In the genomic region with DNA sequence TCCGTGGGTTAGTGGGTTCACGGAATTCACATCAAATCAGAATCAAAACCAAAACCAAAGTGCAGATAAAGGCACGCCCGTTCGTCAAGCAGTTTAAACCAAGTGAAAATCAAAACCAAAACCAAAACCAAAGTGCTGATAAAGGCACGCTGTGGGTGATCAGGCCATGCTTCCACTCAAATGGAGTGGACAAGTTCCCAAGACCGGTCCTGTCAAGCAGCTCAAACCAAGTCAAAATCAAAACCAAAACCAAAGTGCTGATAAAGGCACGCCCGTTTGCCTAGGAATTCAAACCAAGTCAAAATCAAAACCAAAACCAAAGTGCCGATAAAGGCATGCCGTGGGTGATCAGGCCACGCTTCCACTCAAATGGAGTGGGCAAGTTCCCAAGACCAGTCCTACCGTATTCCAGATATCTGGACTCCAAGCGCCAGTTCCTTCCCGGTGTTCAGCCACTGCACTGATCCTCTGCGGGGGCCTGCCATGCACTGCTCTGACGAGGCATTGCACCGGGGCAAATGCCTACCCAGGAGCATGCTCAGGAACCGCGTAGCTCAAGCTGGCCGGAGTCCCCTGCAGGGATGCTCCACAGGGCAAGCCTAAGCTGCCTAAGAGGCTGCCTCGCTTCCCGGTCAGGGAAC, we compare ENCODE assay signal across 7 cellular contexts. TPM values are rescaled to one million over a fixed set of nuclear protein-coding genes. Genes with fewer than 3 reads are reported as not detected.
DNase-seq lines count a peak whose midpoint lies in the region; ATAC-seq, FAIRE-seq and TF ChIP-seq lines count a peak whose summit lies in the region.
"Not testable (repeated sequence)": the region's sequence is repeated elsewhere in the genome, so short reads cannot be mapped to it uniquely, and the experiment has no call there.

No MANE protein-coding gene starts in this region.

- not testable (repeated sequence) for TF ChIP-seq CTCF in fibroblast of pulmonary artery (IDR thresholded peaks at IDR 0.05; ENCODE audit: low read length, missing control alignments)

- H3K27ac Mint-ChIP-seq in activated naive CD4-positive, alpha-beta T cell treated with anti-CD3 and anti-CD28 coated beads, Interleukin-2, amount 50 U/mL, for 24 hours = peak overlapping the region; percentile 99
- peak overlapping the region; percentile 72 to 95 (median 92) for H3K27ac Mint-ChIP-seq in naive B cell

- DNase-seq in GM19239 (ENCODE audit: insufficient read length, low spot score); fibroblast of pulmonary artery (ENCODE audit: low read depth): not testable (repeated sequence)
- peak; percentile 33 for DNase-seq in NCI-H226
- DNase-seq in activated CD4-positive, alpha-beta T cell treated with anti-CD3 and anti-CD28 coated beads for 1 hour = peak; percentile 39
- peak; percentile 55 for DNase-seq in naive B cell
- DNase-seq in stimulated activated CD4-positive, alpha-beta T cell treated with anti-CD3 and anti-CD28 coated beads, TNF-alpha, amount 100 ng/mL, for 1 hour (ENCODE audit: low read depth in 3 of 3, low spot score in 1 of 3) = peak; percentile 17 to 35 (median 32)

- FAIRE-seq in GM19239 (lab: Jason Lieb, UNC) = peak; percentile 99

- peaks cover 21% of the 10 kb centered on the region for H3K4me1 Mint-ChIP-seq in activated naive CD4-positive, alpha-beta T cell treated with anti-CD3 and anti-CD28 coated beads, Interleukin-2, amount 50 U/mL, for 24 hours
- peaks cover 23 to 63% (median 41%) of the 10 kb centered on the region in 3 donors for H3K4me1 Mint-ChIP-seq in naive B cell

- ATAC-seq in naive B cell (ENCODE audit: low read depth in 2 of 2) = peak; percentile 51 to 59

- peak overlapping the region; percentile 29 for H3K4me3 ChIP-seq in fibroblast of pulmonary artery (replicated peaks; ENCODE audit: low read depth, low read length)

- not testable (repeated sequence) for H3K27me3 Mint-ChIP-seq in activated naive CD4-positive, alpha-beta T cell treated with anti-CD3 and anti-CD28 coated beads, Interleukin-2, amount 50 U/mL, for 24 hours; naive B cell

- H3K36me3 Mint-ChIP-seq in activated naive CD4-positive, alpha-beta T cell treated with anti-CD3 and anti-CD28 coated beads, Interleukin-2, amount 50 U/mL, for 24 hours; naive B cell: not testable (repeated sequence)

- H3K9me3 Mint-ChIP-seq in activated naive CD4-positive, alpha-beta T cell treated with anti-CD3 and anti-CD28 coated beads, Interleukin-2, amount 50 U/mL, for 24 hours; naive B cell: not testable (repeated sequence)

- peak overlapping the region; percentile 85 for H3K4me3 Mint-ChIP-seq in activated naive CD4-positive, alpha-beta T cell treated with anti-CD3 and anti-CD28 coated beads, Interleukin-2, amount 50 U/mL, for 24 hours
- H3K4me3 Mint-ChIP-seq in naive B cell = peak overlapping the region; percentile 86 to 97 (median 93)

RNA-seq across cellular contexts. Expression of a gene that starts 23.3 kb away (rescaled TPM):
- not detected for polyA plus RNA-seq in naive B cell (ENCODE audit: low read depth in 6 of 6)

RNA-seq across cellular contexts. Expression of a gene that starts 26.7 kb away (rescaled TPM):
- polyA plus RNA-seq in naive B cell (ENCODE audit: low read depth in 6 of 6) = 10 to 100 TPM; 27.4 to 72.0 (median 42.5) TPM
